ENCODE assay signal across 13 cellular contexts in the genomic region with DNA sequence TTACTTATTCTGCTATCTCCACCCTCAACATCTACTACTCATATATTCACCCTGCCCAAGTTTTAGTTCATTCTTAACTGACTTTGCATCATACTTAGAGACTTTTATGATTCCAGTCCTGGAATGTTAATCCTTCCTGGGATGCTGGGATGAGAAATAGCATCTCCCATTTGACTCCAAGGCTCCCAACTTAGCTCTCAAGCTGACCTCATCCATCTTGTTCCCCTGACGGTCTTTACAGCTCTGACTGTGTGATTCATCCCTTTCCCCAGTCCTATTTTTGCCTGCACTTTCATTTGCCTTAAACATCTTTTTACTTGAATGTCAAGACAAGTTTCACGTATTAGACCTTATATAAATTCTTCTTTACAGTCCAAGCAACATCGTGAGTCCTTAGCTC.
"Had no signal": no experiment of that assay in that cellular context is flagged by ENCODE, and none has a peak within 500 bp of the region (broad histone marks: within the 10 kb centered on the region; RNA-seq: fewer than 3 reads in every experiment).

No MANE protein-coding gene starts in this region.

- H3K4me3 ChIP-seq: breast epithelium, hepatocyte, prostate gland, right lobe of liver, spleen, testis, upper lobe of left lung had no signal

- H3K27ac ChIP-seq: breast epithelium, hepatocyte, prostate gland, right lobe of liver, spleen, testis, upper lobe of left lung had no signal

- H2AFZ ChIP-seq: hepatocyte had no signal

- H3K36me3 ChIP-seq: breast epithelium, prostate gland, right lobe of liver, spleen, upper lobe of left lung had no signal

- H3K9me3 ChIP-seq: prostate gland, right lobe of liver, testis, upper lobe of left lung had no signal

- H3K4me1 ChIP-seq: breast epithelium, prostate gland, right lobe of liver, spleen, testis had no signal

- H3K27me3 ChIP-seq: breast epithelium, hepatocyte, right lobe of liver, spleen, testis, upper lobe of left lung had no signal

- H3K4me2 ChIP-seq: hepatocyte had no signal

- DNase-seq: activated naive CD4-positive, alpha-beta T cell treated with Interleukin-2 at 50 U/mL for 16 hours; aorta; cerebellar nuclear complex; effector memory CD4-positive, alpha-beta T cell; mesendoderm; nephron progenitor cell; right lobe of liver; spleen; testis; upper lobe of left lung had no signal

- H3K79me2 ChIP-seq: hepatocyte had no signal
